ENCODE assay signal across 27 cellular contexts in genomic region chr4:177479063-177479462, GRCh38.
"Had no signal": no experiment of that assay in that cellular context is flagged by ENCODE, and none has a peak within 500 bp of the region (broad histone marks: within the 10 kb centered on the region; RNA-seq: fewer than 3 reads in every experiment).

No MANE protein-coding gene starts in this region.

- DNase-seq: activated B cell treated with CpG ODN at 0.5 μM for 24 hours; activated CD4-positive, alpha-beta T cell treated with anti-CD3 and anti-CD28 coated beads for 48 hours; activated CD4-positive, alpha-beta T cell treated with anti-CD3 and anti-CD28 coated beads, Interleukin-2, amount 50 U/mL, for 1 hour; activated CD4-positive, alpha-beta T cell treated with anti-CD3 and anti-CD28 coated beads, Interleukin-2, amount 50 U/mL, for 48 hours; activated CD8-positive, alpha-beta memory T cell treated with anti-CD3 and anti-CD28 coated beads for 24 hours; activated CD8-positive, alpha-beta T cell treated with anti-CD3 and anti-CD28 coated beads for 36 hours; activated effector memory CD4-positive, alpha-beta T cell treated with Interleukin-2 at 50 U/mL for 16 hours; activated gamma-delta T cell treated with Interleukin-2 at 50 U/mL for 16 hours; activated naive CD4-positive, alpha-beta T cell treated with anti-CD3 and anti-CD28 coated beads, Interleukin-2, amount 50 U/mL, for 16 hours; activated naive CD4-positive, alpha-beta T cell treated with Interleukin-2 at 50 U/mL for 16 hours; activated T-cell treated with anti-CD3 and anti-CD28 coated beads, Interleukin-2, amount 50 U/mL, for 4 hours; amygdala; aorta; central memory CD4-positive, alpha-beta T cell; cerebellar nuclear complex; colonic mucosa; effector CD8-positive, alpha-beta T cell; esophagus squamous epithelium; foreskin fibroblast; glutamatergic neuron; heart left ventricle; hypothalamus; T1000; WERI-Rb-1 had no signal

- H3K27ac ChIP-seq: breast epithelium, cardiac muscle cell, colonic mucosa, epithelial cell of prostate, esophagus squamous epithelium, heart left ventricle, WERI-Rb-1 had no signal

- H3K9me3 ChIP-seq: breast epithelium, colonic mucosa, esophagus squamous epithelium, heart left ventricle had no signal

- H3K4me1 ChIP-seq: breast epithelium, colonic mucosa, esophagus squamous epithelium had no signal

- H3K36me3 ChIP-seq: breast epithelium, cardiac muscle cell, colonic mucosa, esophagus squamous epithelium, heart left ventricle, WERI-Rb-1 had no signal

- H3K4me3 ChIP-seq: breast epithelium, cardiac muscle cell, colonic mucosa, esophagus squamous epithelium, heart left ventricle had no signal

- H3K27me3 ChIP-seq: breast epithelium, cardiac muscle cell, colonic mucosa, esophagus squamous epithelium, heart left ventricle had no signal
